In the genomic region with DNA sequence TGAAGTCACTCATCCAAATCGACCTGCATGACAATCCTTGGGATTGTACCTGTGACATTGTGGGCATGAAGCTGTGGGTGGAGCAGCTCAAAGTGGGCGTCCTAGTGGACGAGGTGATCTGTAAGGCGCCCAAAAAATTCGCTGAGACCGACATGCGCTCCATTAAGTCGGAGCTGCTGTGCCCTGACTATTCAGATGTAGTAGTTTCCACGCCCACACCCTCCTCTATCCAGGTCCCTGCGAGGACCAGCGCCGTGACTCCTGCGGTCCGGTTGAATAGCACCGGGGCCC, we compare ENCODE assay signal across 1 cellular context.
TF ChIP-seq lines count a peak whose summit lies in the region.

No MANE protein-coding gene starts in this region.

TF ChIP-seq in WTC11, 78 proteins besides CTCF, POLR2A, EP300 and RAD21 (continued from another document):
- TF ChIP-seq ZBTB21 (CRISPR knock-in tag; IDR thresholded peaks at IDR 0.05; ENCODE audit: borderline replicate concordance) (no peak), JAZF1 (CRISPR knock-in tag; IDR thresholded peaks at IDR 0.05) (no peak), E2F5 (CRISPR knock-in tag; IDR thresholded peaks at IDR 0.05) (no peak), ATF2 (CRISPR knock-in tag; IDR thresholded peaks at IDR 0.05; ENCODE audit: borderline replicate concordance, low read depth) (no peak), FOXP1 (CRISPR knock-in tag; IDR thresholded peaks at IDR 0.05; ENCODE audit: borderline replicate concordance) (no peak), ESRRA (CRISPR knock-in tag; IDR thresholded peaks at IDR 0.05; ENCODE audit: borderline replicate concordance) (no peak), ZNF219 (CRISPR knock-in tag; IDR thresholded peaks at IDR 0.05; ENCODE audit: borderline replicate concordance) (no peak), CBFB (CRISPR knock-in tag; IDR thresholded peaks at IDR 0.05; ENCODE audit: low read depth) (no peak), NFYB (CRISPR knock-in tag; conservative IDR thresholded peaks at IDR 0.05; ENCODE audit: low read depth) (no peak), TEAD4 (CRISPR knock-in tag; IDR thresholded peaks at IDR 0.05) (no peak), ZBTB43 (CRISPR knock-in tag; IDR thresholded peaks at IDR 0.05) (no peak), FOXP4 (CRISPR knock-in tag; IDR thresholded peaks at IDR 0.05) (no peak), ZNF671 (CRISPR knock-in tag; IDR thresholded peaks at IDR 0.05) (no peak), OVOL2 (CRISPR knock-in tag; IDR thresholded peaks at IDR 0.05; ENCODE audit: borderline replicate concordance) (no peak)
TF ChIP-seq in WTC11: peak in this region for 0.
